15 cellular contexts compared by ENCODE assay signal in genomic region chr1:8506447-8506846, GRCh38.
"Had no signal": no experiment of that assay in that cellular context is flagged by ENCODE, and none has a peak within 500 bp of the region (broad histone marks: within the 10 kb centered on the region; RNA-seq: fewer than 3 reads in every experiment).

No MANE protein-coding gene starts in this region.

- DNase-seq: activated CD4-positive, alpha-beta T cell treated with anti-CD3 and anti-CD28 coated beads for 48 hours; activated CD8-positive, alpha-beta T cell treated with anti-CD3 and anti-CD28 coated beads for 36 hours; activated gamma-delta T cell treated with Interleukin-2 at 50 U/mL for 16 hours; activated naive CD8-positive, alpha-beta T cell treated with anti-CD3 and anti-CD28 coated beads for 36 hours; activated T-cell treated with anti-CD3 and anti-CD28 coated beads, Interleukin-2, amount 50 U/mL, for 48 hours; aorta; left ventricle myocardium inferior; T-helper 17 cell; testis had no signal

- H3K4me3 ChIP-seq: cardiac muscle cell, hepatocyte, left ventricle myocardium inferior, ovary, right atrium auricular region, testis had no signal

- H3K27me3 Mint-ChIP-seq: activated CD8-positive, alpha-beta T cell treated with anti-CD3 and anti-CD28 coated beads for 36 hours; activated naive CD8-positive, alpha-beta T cell treated with anti-CD3 and anti-CD28 coated beads for 36 hours; stimulated activated naive CD8-positive, alpha-beta T cell treated with anti-CD3 and anti-CD28 coated beads, Interleukin-15, Interleukin-2, amounts not matched to agents 100 ng/mL and 50 ng/mL, for 24 hours; T-helper 17 cell had no signal

- H3K9me3 ChIP-seq: left ventricle myocardium inferior, ovary, right atrium auricular region, testis had no signal

- H3K4me3 Mint-ChIP-seq: activated CD8-positive, alpha-beta T cell treated with anti-CD3 and anti-CD28 coated beads for 36 hours; activated naive CD8-positive, alpha-beta T cell treated with anti-CD3 and anti-CD28 coated beads for 36 hours; stimulated activated naive CD8-positive, alpha-beta T cell treated with anti-CD3 and anti-CD28 coated beads, Interleukin-15, Interleukin-2, amounts not matched to agents 100 ng/mL and 50 ng/mL, for 24 hours; T-helper 17 cell; WTC11 had no signal

- H3K27ac ChIP-seq: cardiac muscle cell, hepatocyte, left ventricle myocardium inferior had no signal

- ATAC-seq: activated CD8-positive, alpha-beta T cell treated with anti-CD3 and anti-CD28 coated beads for 36 hours; T-helper 17 cell; WTC11 had no signal

- H3K9me3 Mint-ChIP-seq: activated CD8-positive, alpha-beta T cell treated with anti-CD3 and anti-CD28 coated beads for 36 hours; activated naive CD8-positive, alpha-beta T cell treated with anti-CD3 and anti-CD28 coated beads for 36 hours; stimulated activated naive CD8-positive, alpha-beta T cell treated with anti-CD3 and anti-CD28 coated beads, Interleukin-15, Interleukin-2, amounts not matched to agents 100 ng/mL and 50 ng/mL, for 24 hours had no signal

- H3K27ac Mint-ChIP-seq: activated CD8-positive, alpha-beta T cell treated with anti-CD3 and anti-CD28 coated beads for 36 hours; activated naive CD8-positive, alpha-beta T cell treated with anti-CD3 and anti-CD28 coated beads for 36 hours; stimulated activated naive CD8-positive, alpha-beta T cell treated with anti-CD3 and anti-CD28 coated beads, Interleukin-15, Interleukin-2, amounts not matched to agents 100 ng/mL and 50 ng/mL, for 24 hours; T-helper 17 cell had no signal

- H3K27me3 ChIP-seq: cardiac muscle cell, hepatocyte, ovary, right atrium auricular region, testis had no signal

- H3K36me3 ChIP-seq: ovary had no signal

- H2AFZ ChIP-seq: hepatocyte had no signal

- H3K4me2 ChIP-seq: hepatocyte had no signal
